In genomic region chr15:84721381-84721780, GRCh38 we compare ENCODE assay signal across 18 cellular contexts. TPM values are rescaled to one million over a fixed set of nuclear protein-coding genes. Genes with fewer than 3 reads are reported as not detected.
A peak's percentile ranks its signal among the peaks of the same experiment; 100 is the strongest.
DNase-seq lines count a peak whose midpoint lies in the region; ATAC-seq, FAIRE-seq and TF ChIP-seq lines count a peak whose summit lies in the region.
"Had no signal": no experiment of that assay in that cellular context is flagged by ENCODE, and none has a peak within 500 bp of the region (broad histone marks: within the 10 kb centered on the region; RNA-seq: fewer than 3 reads in every experiment).

No MANE protein-coding gene starts in this region.

- H3K9me3 ChIP-seq in OCI-LY7 (ENCODE audit: low read length) = no peaks in the 10 kb centered on the region
- no peaks in the 10 kb centered on the region for H3K9me3 ChIP-seq in neural progenitor cell (ENCODE audit: low read depth)
- no peaks in the 10 kb centered on the region for H3K9me3 ChIP-seq in right cardiac atrium (ENCODE audit: control insufficient read depth, low read length)
- H3K9me3 ChIP-seq: psoas muscle, thoracic aorta had no signal

- H3K27ac Mint-ChIP-seq in T-helper 1 cell treated with Interleukin-12 subunit alpha and Interleukin-12 subunit beta and Interleukin-4 antibody, amounts not matched to agents 30 μg/mL and 1 μg/mL, for 36 hours = peak overlapping the region; percentile 47
- peak overlapping the region; percentile 85 for H3K27ac Mint-ChIP-seq in dendritic cell treated with granulocyte-macrophage colony-stimulating factor and Interleukin-4, amounts not matched to agents 40 ng/mL and 50 ng/mL, for 4 days
- H3K27ac Mint-ChIP-seq in neural progenitor cell = peak overlapping the region; percentile 50

- H3K36me3 ChIP-seq in OCI-LY7 (ENCODE audit: insufficient read depth, low read length) = no peaks in the 10 kb centered on the region
- H3K36me3 ChIP-seq in neural progenitor cell = no peaks in the 10 kb centered on the region
- H3K36me3 ChIP-seq: thoracic aorta had no signal

- no peak for ATAC-seq in right cardiac atrium
- ATAC-seq: HCT116, psoas muscle had no signal

- no peaks in the 10 kb centered on the region for H3K27me3 Mint-ChIP-seq in T-helper 1 cell treated with Interleukin-12 subunit alpha and Interleukin-12 subunit beta and Interleukin-4 antibody, amounts not matched to agents 30 μg/mL and 1 μg/mL, for 36 hours (ENCODE audit: low read depth)
- H3K27me3 Mint-ChIP-seq in dendritic cell treated with granulocyte-macrophage colony-stimulating factor and Interleukin-4, amounts not matched to agents 40 ng/mL and 50 ng/mL, for 4 days = no peaks in the 10 kb centered on the region
- H3K27me3 Mint-ChIP-seq in neural progenitor cell (ENCODE audit: insufficient read depth, low read depth) = no peaks in the 10 kb centered on the region

- peak overlapping the region; percentile 38 for H3K4me3 Mint-ChIP-seq in T-helper 1 cell treated with Interleukin-12 subunit alpha and Interleukin-12 subunit beta and Interleukin-4 antibody, amounts not matched to agents 30 μg/mL and 1 μg/mL, for 36 hours
- peak overlapping the region; percentile 61 for H3K4me3 Mint-ChIP-seq in dendritic cell treated with granulocyte-macrophage colony-stimulating factor and Interleukin-4, amounts not matched to agents 40 ng/mL and 50 ng/mL, for 4 days
- no peak overlapping the region for H3K4me3 Mint-ChIP-seq in neural progenitor cell

- no peaks in the 10 kb centered on the region for H4K20me1 ChIP-seq in OCI-LY7 (ENCODE audit: insufficient read depth, low read length)
- H4K20me1 ChIP-seq in neural progenitor cell (ENCODE audit: low read depth) = no peaks in the 10 kb centered on the region

- peaks cover 32% of the 10 kb centered on the region for H3K4me1 Mint-ChIP-seq in T-helper 1 cell treated with Interleukin-12 subunit alpha and Interleukin-12 subunit beta and Interleukin-4 antibody, amounts not matched to agents 30 μg/mL and 1 μg/mL, for 36 hours (ENCODE audit: low read depth)
- H3K4me1 Mint-ChIP-seq in dendritic cell treated with granulocyte-macrophage colony-stimulating factor and Interleukin-4, amounts not matched to agents 40 ng/mL and 50 ng/mL, for 4 days (ENCODE audit: low read depth) = peaks cover 69% of the 10 kb centered on the region
- H3K4me1 Mint-ChIP-seq in neural progenitor cell = peaks cover 3% of the 10 kb centered on the region

- peaks cover 2% of the 10 kb centered on the region for H3K36me3 Mint-ChIP-seq in T-helper 1 cell treated with Interleukin-12 subunit alpha and Interleukin-12 subunit beta and Interleukin-4 antibody, amounts not matched to agents 30 μg/mL and 1 μg/mL, for 36 hours (ENCODE audit: low read depth)
- peaks cover 5% of the 10 kb centered on the region for H3K36me3 Mint-ChIP-seq in dendritic cell treated with granulocyte-macrophage colony-stimulating factor and Interleukin-4, amounts not matched to agents 40 ng/mL and 50 ng/mL, for 4 days (ENCODE audit: low read depth)
- H3K36me3 Mint-ChIP-seq in neural progenitor cell = no peaks in the 10 kb centered on the region

- no peak overlapping the region for H3K9ac ChIP-seq in neural progenitor cell

- intact Hi-C loops in OCI-LY7 (cut with micrococcal nuclease; ENCODE audit: unreplicated experiment) (no loop called here), right cardiac atrium (cut with DNase I) (no loop called here)
- intact Hi-C loops in dendritic cell treated with granulocyte-macrophage colony-stimulating factor and Interleukin-4, amounts not matched to agents 40 ng/mL and 50 ng/mL, for 4 days (cut with micrococcal nuclease) = no loop called here

- 71% methylated on average over 2 of the region's 2 CpGs for WGBS in right cardiac atrium

- H3K4me3 ChIP-seq in OCI-LY7 (ENCODE audit: low read depth, low read length, poor library complexity, severe bottlenecking) = no peak overlapping the region
- H3K4me3 ChIP-seq in neural progenitor cell = no peak overlapping the region
- H3K4me3 ChIP-seq in right cardiac atrium (ENCODE audit: low read length) = no peak overlapping the region
- H3K4me3 ChIP-seq: psoas muscle, thoracic aorta had no signal

- H3K27ac ChIP-seq in OCI-LY7 (ENCODE audit: low read depth, low read length, poor library complexity, severe bottlenecking) (peak overlapping the region; percentile 24), neural progenitor cell (no peak overlapping the region), right cardiac atrium (ENCODE audit: low read length) (no peak overlapping the region)
- H3K27ac ChIP-seq: psoas muscle, thoracic aorta had no signal

- FAIRE-seq in HTR-8/SVneo (lab: Jason Lieb, UNC) = no peak
- FAIRE-seq: GM12891, islet of Langerhans, TTC549 had no signal

- H3K27me3 ChIP-seq in neural progenitor cell = no peaks in the 10 kb centered on the region
- no peaks in the 10 kb centered on the region for H3K27me3 ChIP-seq in right cardiac atrium (ENCODE audit: control insufficient read depth, insufficient read depth)

- H3F3A ChIP-seq in neural progenitor cell (ENCODE audit: low read depth) = peaks cover 6% of the 10 kb centered on the region

- H3K4me1 ChIP-seq in OCI-LY7 (ENCODE audit: insufficient read depth, low read length, poor library complexity, severe bottlenecking) = peaks cover 53% of the 10 kb centered on the region
- H3K4me1 ChIP-seq in neural progenitor cell = peaks cover 5% of the 10 kb centered on the region
- H3K4me1 ChIP-seq in right cardiac atrium (ENCODE audit: control insufficient read depth, insufficient read depth, low read length) = no peaks in the 10 kb centered on the region
- H3K4me1 ChIP-seq: psoas muscle had no signal

- BruUV-seq in OCI-LY7 (replicated peaks; lab: Mats Ljungman, UMichigan) = no TSS peak

- H3K9me2 ChIP-seq in OCI-LY7 (ENCODE audit: insufficient read depth, low read length) = no peaks in the 10 kb centered on the region

- peaks cover 10% of the 10 kb centered on the region; the same call in 1 of the 2 replicates for H3K79me2 ChIP-seq in OCI-LY7 (ENCODE audit: insufficient read depth, low read depth, low read length)
- H3K79me2 ChIP-seq in neural progenitor cell (ENCODE audit: low read depth) = peaks cover 3% of the 10 kb centered on the region

- no peak for DNase-seq in T-helper 1 cell
- DNase-seq in OCI-LY7 (ENCODE audit: low spot score) = peak; percentile 27
- no peak for DNase-seq in neural progenitor cell (ENCODE audit: low spot score)
- no peak for DNase-seq in HTR-8/SVneo (ENCODE audit: insufficient read length, low spot score)
- DNase-seq in NCI-H345 (lab: John Stamatoyannopoulos, UW) = no peak
- no peak for DNase-seq in right cardiac atrium
- DNase-seq: 8988T; activated CD8-positive, alpha-beta memory T cell treated with anti-CD3 and anti-CD28 coated beads, Interleukin-2, amount 50 U/mL, for 4 hours; erythroblast; psoas muscle; stimulated activated CD4-positive, alpha-beta T cell treated with anti-CD3 and anti-CD28 coated beads, Interleukin-15, amount 100 ng/mL, for 24 hours had no signal

- POLR2A ChIA-PET in OCI-LY7 (lab: Charles Lee) = interaction anchor here (0.6 to 2.4 kb wide), 5 partner anchors 9 to 26 kb away, joined by 3 to 15 read pairs (median 8); no protein-coding TSS in a partner anchor

- no peaks in the 10 kb centered on the region for H3K9me3 Mint-ChIP-seq in T-helper 1 cell treated with Interleukin-12 subunit alpha and Interleukin-12 subunit beta and Interleukin-4 antibody, amounts not matched to agents 30 μg/mL and 1 μg/mL, for 36 hours
- no peaks in the 10 kb centered on the region for H3K9me3 Mint-ChIP-seq in dendritic cell treated with granulocyte-macrophage colony-stimulating factor and Interleukin-4, amounts not matched to agents 40 ng/mL and 50 ng/mL, for 4 days
- H3K9me3 Mint-ChIP-seq in neural progenitor cell = no peaks in the 10 kb centered on the region

- H3K4me2 ChIP-seq in OCI-LY7 (ENCODE audit: low read length) = peak overlapping the region; percentile 19; the same call in 1 of the 2 replicates
- H3K4me2 ChIP-seq in neural progenitor cell = no peak overlapping the region

- CTCF ChIA-PET in OCI-LY7 (lab: Charles Lee; ENCODE audit: unreplicated experiment) = no interaction called here

- TF ChIP-seq CTCF in OCI-LY7 (conservative IDR thresholded peaks at IDR 0.05; ENCODE audit: low read length) (no peak), neural progenitor cell (IDR thresholded peaks at IDR 0.05) (no peak)

- H2AFZ ChIP-seq in OCI-LY7 (ENCODE audit: low read length) = peak overlapping the region; percentile 90; the same call in 1 of the 2 replicates
- H2AFZ ChIP-seq in neural progenitor cell (replicated peaks) = no peak overlapping the region

RNA-seq across cellular contexts. Expression of gene SEC11A, which starts 5.4 kb away (rescaled TPM):
- total RNA-seq in OCI-LY7 (2014; rRNA removed; shearing (Covaris generic)) = 41.4 and 47.0 TPM in 2 replicates
- total RNA-seq in OCI-LY7 (2022) (87.6 and 93.6 TPM in 2 replicates), neural progenitor cell (ENCODE audit: low replicate concordance) (402 and 589 TPM in 2 replicates), right cardiac atrium (10 to 100 TPM; 86.2 to 91.6 (median 88.1) TPM)
- 92.2 TPM for polyA plus RNA-seq in right cardiac atrium

RNA-seq across cellular contexts. Expression of gene ZNF592, which starts 27.0 kb away (rescaled TPM):
- total RNA-seq in OCI-LY7 (2014; rRNA removed; shearing (Covaris generic)) = 17.1 and 23.0 TPM in 2 replicates
- total RNA-seq in OCI-LY7 (2022) (41.3 and 42.5 TPM in 2 replicates), neural progenitor cell (ENCODE audit: low replicate concordance) (5.8 and 10.3 TPM in 2 replicates), right cardiac atrium (10 to 100 TPM; 20.3 to 25.6 (median 20.6) TPM)
- 14.0 TPM for polyA plus RNA-seq in right cardiac atrium
